In genomic region chr10:29256531-29256930, GRCh38 we compare ENCODE assay signal across 29 cellular contexts. TPM values are rescaled to one million over a fixed set of nuclear protein-coding genes. Genes with fewer than 3 reads are reported as not detected.
DNase-seq lines count a peak whose midpoint lies in the region; ATAC-seq and TF ChIP-seq lines count a peak whose summit lies in the region.
"Had no signal": no experiment of that assay in that cellular context is flagged by ENCODE, and none has a peak within 500 bp of the region (broad histone marks: within the 10 kb centered on the region; RNA-seq: fewer than 3 reads in every experiment).

No MANE protein-coding gene starts in this region.

- ATAC-seq in IMR-90 (ENCODE audit: low read depth) (peak; percentile 41; the same call in 1 of the 2 replicates), GM18511 (IDR thresholded peaks at IDR 0.05; ENCODE audit: unreplicated experiment) (no peak)
- ATAC-seq: activated naive CD8-positive, alpha-beta T cell treated with anti-CD3 and anti-CD28 coated beads, Interleukin-2, amount 50 U/mL, for 24 hours; foreskin keratinocyte; stimulated activated memory B cell treated with anti-CD40 and anti-IgM and Interleukin-4, amounts not matched to agents 10 μg/mL and 1 μg/mL and 100 μg/mL, for 72 hours had no signal

- H3K27me3 ChIP-seq in IMR-90 (ENCODE audit: control insufficient read depth, insufficient read depth, low read length) = peaks cover 48% of the 10 kb centered on the region
- no peaks in the 10 kb centered on the region for H3K27me3 ChIP-seq in brain microvascular endothelial cell (replicated peaks)
- H3K27me3 ChIP-seq: pancreas, thyroid gland had no signal

- no peaks in the 10 kb centered on the region for H4K20me1 ChIP-seq in IMR-90 (ENCODE audit: insufficient read depth, low read length)

- H4K5ac ChIP-seq in IMR-90 (ENCODE audit: low read depth, low read length) = no peak overlapping the region

- no peak overlapping the region for H3K4me3 Mint-ChIP-seq in nephron
- no peak overlapping the region for H3K4me3 Mint-ChIP-seq in glutamatergic neuron (ENCODE audit: unreplicated experiment)
- H3K4me3 Mint-ChIP-seq: activated naive CD8-positive, alpha-beta T cell treated with anti-CD3 and anti-CD28 coated beads, Interleukin-2, amount 50 U/mL, for 24 hours; CD4-positive, CD25-positive, alpha-beta regulatory T cell; naive B cell; stimulated activated memory B cell treated with anti-CD40 and anti-IgM and Interleukin-4, amounts not matched to agents 10 μg/mL and 1 μg/mL and 100 μg/mL, for 72 hours had no signal

- no peaks in the 10 kb centered on the region for H3K36me3 ChIP-seq in IMR-90 (ENCODE audit: control insufficient read depth, insufficient read depth, low read length)
- H3K36me3 ChIP-seq in brain microvascular endothelial cell (replicated peaks) = no peaks in the 10 kb centered on the region
- H3K36me3 ChIP-seq: pancreas, thyroid gland had no signal

- no peak for TF ChIP-seq RAD21 in IMR-90 (IDR thresholded peaks at IDR 0.05; ENCODE audit: low read length)

- H3K4me1 ChIP-seq in IMR-90 (ENCODE audit: control insufficient read depth, insufficient read depth, low read length) = peaks cover 12% of the 10 kb centered on the region
- H3K4me1 ChIP-seq: foreskin keratinocyte, pancreas, thyroid gland had no signal

- no peak for TF ChIP-seq POLR2A in IMR-90 (IDR thresholded peaks at IDR 0.05; ENCODE audit: low read depth, low read length)

- no peaks in the 10 kb centered on the region for H3K36me3 Mint-ChIP-seq in nephron (ENCODE audit: low read depth)
- H3K36me3 Mint-ChIP-seq in glutamatergic neuron (ENCODE audit: unreplicated experiment) = no peaks in the 10 kb centered on the region
- H3K36me3 Mint-ChIP-seq: CD4-positive, CD25-positive, alpha-beta regulatory T cell; naive B cell; stimulated activated memory B cell treated with anti-CD40 and anti-IgM and Interleukin-4, amounts not matched to agents 10 μg/mL and 1 μg/mL and 100 μg/mL, for 72 hours had no signal

- H3K56ac ChIP-seq in IMR-90 (ENCODE audit: extremely low read depth, insufficient read depth, low read length) = no peak overlapping the region

- peaks cover 2% of the 10 kb centered on the region for H3K9me3 ChIP-seq in IMR-90 (ENCODE audit: control insufficient read depth, insufficient read depth, low read length)
- H3K9me3 ChIP-seq: pancreas, thyroid gland had no signal

- no peak overlapping the region for H3K4ac ChIP-seq in IMR-90 (ENCODE audit: low read depth, low read length)

- H3K27ac ChIP-seq in IMR-90 (ENCODE audit: insufficient read depth, low read length) (no peak overlapping the region), brain microvascular endothelial cell (peak overlapping the region; percentile 85)
- H3K27ac ChIP-seq: foreskin keratinocyte, pancreas, thyroid gland had no signal

- H4K8ac ChIP-seq in IMR-90 (ENCODE audit: low read depth in 2 of 2, low read length in 2 of 2) = no peak overlapping the region

- no peak overlapping the region for H3K18ac ChIP-seq in IMR-90 (ENCODE audit: low read depth, low read length)

- no peak overlapping the region for H2BK15ac ChIP-seq in IMR-90 (ENCODE audit: low read depth, low read length)

- no TSS peak for BruUV-seq in IMR-90 (replicated peaks; lab: Mats Ljungman, UMichigan)

- POLR2A ChIA-PET in IMR-90 (lab: Charles Lee; ENCODE audit: unreplicated experiment) = no interaction called here

- no peak overlapping the region for H3K23ac ChIP-seq in IMR-90 (ENCODE audit: low read depth, low read length)

- in situ Hi-C loops in IMR-90 (cut with MboI; ENCODE audit: low sequenced_read_pairs) (no loop called here), brain microvascular endothelial cell (cut with HindIII; ENCODE audit: low pct_ligation_motif_present, low sequenced_read_pairs) (no loop called here)

- TF ChIP-seq CTCF in IMR-90 (conservative IDR thresholded peaks at IDR 0.05; ENCODE audit: low read depth, low read length) = no peak
- TF ChIP-seq CTCF in brain microvascular endothelial cell (IDR thresholded peaks at IDR 0.05; ENCODE audit: low read depth, low read length, missing control alignments) = no peak
- TF ChIP-seq CTCF in nephron (IDR thresholded peaks at IDR 0.05; ENCODE audit: unreplicated experiment in 3 of 3) = no peak
- no peak for TF ChIP-seq CTCF in glutamatergic neuron (IDR thresholded peaks at IDR 0.05; ENCODE audit: partially characterized antibody, unreplicated experiment)

- H3K9me3 Mint-ChIP-seq in nephron (peaks cover 2% of the 10 kb centered on the region), glutamatergic neuron (ENCODE audit: unreplicated experiment) (peaks cover 16% of the 10 kb centered on the region)
- H3K9me3 Mint-ChIP-seq: activated naive CD8-positive, alpha-beta T cell treated with anti-CD3 and anti-CD28 coated beads, Interleukin-2, amount 50 U/mL, for 24 hours had no signal

- H2AK9ac ChIP-seq in IMR-90 (replicated peaks; ENCODE audit: low read depth, low read length, poor library complexity) = no peak overlapping the region

- no peak overlapping the region; the same call in 1 of the 2 replicates for H3K4me2 ChIP-seq in IMR-90 (ENCODE audit: low read depth, low read length)

- H3K27me3 Mint-ChIP-seq in nephron (ENCODE audit: low read depth) (no peaks in the 10 kb centered on the region), glutamatergic neuron (ENCODE audit: unreplicated experiment) (peaks cover 11% of the 10 kb centered on the region)
- H3K27me3 Mint-ChIP-seq: stimulated activated memory B cell treated with anti-CD40 and anti-IgM and Interleukin-4, amounts not matched to agents 10 μg/mL and 1 μg/mL and 100 μg/mL, for 72 hours had no signal

- H2AFZ ChIP-seq in IMR-90 (replicated peaks; ENCODE audit: low read length, poor library complexity) = no peak overlapping the region

- no peaks in the 10 kb centered on the region for H3K9me1 ChIP-seq in IMR-90 (ENCODE audit: insufficient read depth, low read length)

- no peaks in the 10 kb centered on the region for H3K79me1 ChIP-seq in IMR-90 (ENCODE audit: low read depth in 1 of 2, low read length in 2 of 2)

- no peak overlapping the region for H2BK5ac ChIP-seq in IMR-90 (ENCODE audit: low read depth, low read length, poor library complexity, severe bottlenecking)

- H3K14ac ChIP-seq in IMR-90 (replicated peaks; ENCODE audit: low read depth, low read length) = no peak overlapping the region

- H3K9ac ChIP-seq in IMR-90 (ENCODE audit: low read depth, low read length) = no peak overlapping the region

- intact Hi-C loops in IMR-90 (cut with micrococcal nuclease) = loop anchor here (5.0 kb wide), 1 partner anchor 579 kb away; the partner anchor contains the start of gene BAMBI
- intact Hi-C loops in posterior vena cava (cut with DNase I) = no loop called here

- H3K4me1 Mint-ChIP-seq in nephron (peaks cover 59% of the 10 kb centered on the region), glutamatergic neuron (ENCODE audit: low read depth, unreplicated experiment) (peaks cover 21% of the 10 kb centered on the region)
- H3K4me1 Mint-ChIP-seq: activated naive CD8-positive, alpha-beta T cell treated with anti-CD3 and anti-CD28 coated beads, Interleukin-2, amount 50 U/mL, for 24 hours; CD4-positive, CD25-positive, alpha-beta regulatory T cell; stimulated activated memory B cell treated with anti-CD40 and anti-IgM and Interleukin-4, amounts not matched to agents 10 μg/mL and 1 μg/mL and 100 μg/mL, for 72 hours had no signal

- DNase-seq in COLO829 (ENCODE audit: low spot score) (peak; percentile 64), IMR-90 (no peak), brain microvascular endothelial cell (no peak), posterior vena cava (ENCODE audit: low spot score) (no peak), glutamatergic neuron (no peak), NCI-H2171 treated with DMSO at 0.1 percent for 48 hours (lab: John Stamatoyannopoulos, UW) (no peak)
- DNase-seq: activated CD8-positive, alpha-beta memory T cell treated with anti-CD3 and anti-CD28 coated beads, Interleukin-2, amount 50 U/mL, for 48 hours; activated naive CD8-positive, alpha-beta T cell treated with anti-CD3 and anti-CD28 coated beads, Interleukin-2, amount 50 U/mL, for 24 hours; CD4-positive, CD25-positive, alpha-beta regulatory T cell; DMS153; H7; naive B cell; NCI-H1105; NCI-H2081; NCI-H524; SHP77; stimulated activated CD4-positive, alpha-beta T cell treated with anti-CD3 and anti-CD28 coated beads, Interleukin-1b, Interleukin-23, amount 100 ng/mL, for 48 hours had no signal

- H3K27ac Mint-ChIP-seq in nephron (peak overlapping the region; percentile 79 to 94 (median 89)), glutamatergic neuron (ENCODE audit: unreplicated experiment) (no peak overlapping the region)
- H3K27ac Mint-ChIP-seq: activated naive CD8-positive, alpha-beta T cell treated with anti-CD3 and anti-CD28 coated beads, Interleukin-2, amount 50 U/mL, for 24 hours; CD4-positive, CD25-positive, alpha-beta regulatory T cell; naive B cell; stimulated activated memory B cell treated with anti-CD40 and anti-IgM and Interleukin-4, amounts not matched to agents 10 μg/mL and 1 μg/mL and 100 μg/mL, for 72 hours had no signal

- no peak overlapping the region for H2AK5ac ChIP-seq in IMR-90 (ENCODE audit: low read depth, low read length)

- no CpG with 5 or more reads among the region's 1 CpG for WGBS in IMR-90 (ENCODE audit: extremely low coverage in 2 of 2, insufficient read length in 1 of 2), 2 experiments

- H3K4me3 ChIP-seq in IMR-90 (ENCODE audit: insufficient read depth, low read depth, low read length) = no peak overlapping the region
- H3K4me3 ChIP-seq in brain microvascular endothelial cell (ENCODE audit: low read depth, low read length) = no peak overlapping the region
- H3K4me3 ChIP-seq: pancreas, thyroid gland had no signal

- H2BK20ac ChIP-seq in IMR-90 (ENCODE audit: low read depth, low read length) = no peak overlapping the region

- H2BK120ac ChIP-seq in IMR-90 (ENCODE audit: low read depth, low read length) = no peak overlapping the region

- CTCF ChIA-PET in IMR-90 (lab: Yijun Ruan, JAX) = interaction anchor here (0.8 kb wide), 1 partner anchor 127 kb away, joined by 4 read pairs; no protein-coding TSS in a partner anchor

- dilution Hi-C loops in IMR-90 (cut with HindIII; ENCODE audit: low sequenced_read_pairs, unreplicated experiment) = no loop called here

- H4K91ac ChIP-seq in IMR-90 (ENCODE audit: insufficient read depth, low read depth, low read length) = no peak overlapping the region

TF ChIP-seq in IMR-90, 13 proteins besides CTCF, POLR2A, EP300 and RAD21:
- no peak for TF ChIP-seq CHD1 (IDR thresholded peaks at IDR 0.05; ENCODE audit: low read depth, low read length)

RNA-seq across cellular contexts. Expression of gene LYZL1, which starts 32.3 kb away (rescaled TPM):
- not detected in 2 replicates for total RNA-seq in IMR-90 (2012; rRNA removed)
- not detected in 2 replicates for polyA plus RNA-seq in IMR-90 (2012; rRNA removed)
- not detected in 2 replicates for polyA plus RNA-seq in IMR-90 (2012; cell fraction: cytosol; rRNA removed)
- not detected in 2 replicates for polyA plus RNA-seq in IMR-90 (2012; cell fraction: nucleus; rRNA removed; ENCODE audit: low replicate concordance)
- total RNA-seq in posterior vena cava = not detected
- not detected for total RNA-seq in glutamatergic neuron (ENCODE audit: unreplicated experiment)
- total RNA-seq: bronchial epithelial cell; CD4-positive, CD25-positive, alpha-beta regulatory T cell; dermis microvascular lymphatic vessel endothelial cell; endothelial cell of umbilical vein; foreskin keratinocyte; H7; HT1080; lung microvascular endothelial cell; pancreas had no signal
- polyA plus RNA-seq: CD4-positive, CD25-positive, alpha-beta regulatory T cell; endothelial cell of umbilical vein; foreskin keratinocyte; keratinocyte; pancreas had no signal
